8 cellular contexts compared by ENCODE assay signal in genomic region chr18:23515911-23516546, GRCh38. TPM values are rescaled to one million over a fixed set of nuclear protein-coding genes. Genes with fewer than 3 reads are reported as not detected.
DNase-seq lines count a peak whose midpoint lies in the region; ATAC-seq, FAIRE-seq and TF ChIP-seq lines count a peak whose summit lies in the region.

No MANE protein-coding gene starts in this region.

- no peak overlapping the region for H3K4me3 Mint-ChIP-seq in activated B cell treated with CpG ODN at 0.5 μM for 24 hours

- intact Hi-C loops in activated B cell treated with CpG ODN at 0.5 μM for 24 hours (cut with micrococcal nuclease), result loop anchor here (1.0 to 2.0 kb wide), 6 partner anchors 13 to 603 kb away; partner anchors contain the start of genes NPC1 and RMC1

- ATAC-seq in GM18508 (IDR thresholded peaks at IDR 0.05; ENCODE audit: insufficient read depth, unreplicated experiment) (peak; percentile 60), HG03039 (IDR thresholded peaks at IDR 0.05; ENCODE audit: unreplicated experiment) (peak; percentile 82), activated B cell treated with CpG ODN at 0.5 μM for 24 hours (ENCODE audit: low read depth) (peak; percentile 97)

- H3K27me3 Mint-ChIP-seq in activated B cell treated with CpG ODN at 0.5 μM for 24 hours, result no peaks in the 10 kb centered on the region

- POLR2A ChIA-PET in activated B cell treated with CpG ODN at 0.5 μM for 24 hours (lab: Charles Lee), result interaction anchor here (0.8 to 2.6 kb wide), 2 partner anchors 17 to 70 kb away, joined by 3 to 12 read pairs; partner anchors contain the start of gene NPC1

- H3K9me3 Mint-ChIP-seq in activated B cell treated with CpG ODN at 0.5 μM for 24 hours, result no peaks in the 10 kb centered on the region

- FAIRE-seq in bronchial epithelial cell (lab: Jason Lieb, UNC), result no peak

- no peak overlapping the region for H3K27ac ChIP-seq in 22Rv1

- H3K4me1 Mint-ChIP-seq in activated B cell treated with CpG ODN at 0.5 μM for 24 hours, result peaks cover 35% of the 10 kb centered on the region

- no peaks in the 10 kb centered on the region for H3K27me3 ChIP-seq in bronchial epithelial cell (ENCODE audit: control insufficient read depth, insufficient read depth, low read length)

- CTCF ChIA-PET in activated B cell treated with CpG ODN at 0.5 μM for 24 hours (lab: Charles Lee), result interaction anchor here (0.7 to 3.0 kb wide), 21 partner anchors 10 to 384 kb away, joined by 3 to 32 read pairs (median 4); partner anchors contain the start of genes NPC1 and RMC1

- DNase-seq in NCI-H2196 (lab: John Stamatoyannopoulos, UW; ENCODE audit: unreplicated experiment) (peak; percentile 88), activated B cell treated with CpG ODN at 0.5 μM for 24 hours (peak; percentile 42), bronchial epithelial cell (ENCODE audit: low read depth) (peak; percentile 72), islet precursor cell (peak; percentile 90)
- DNase-seq in stimulated activated CD4-positive, alpha-beta T cell treated with anti-CD3 and anti-CD28 coated beads, Interleukin-1b, Interleukin-23, amount 100 ng/mL, for 48 hours, result peak; percentile 73

- H3K4me3 ChIP-seq in bronchial epithelial cell (ENCODE audit: low read depth, low read length), result no peak overlapping the region

- TF ChIP-seq CTCF in 22Rv1 (IDR thresholded peaks at IDR 0.05) (peak; percentile 93), activated B cell treated with CpG ODN at 0.5 μM for 24 hours (IDR thresholded peaks at IDR 0.05) (peak; percentile 78), bronchial epithelial cell (IDR thresholded peaks at IDR 0.05; ENCODE audit: insufficient read depth, low read length, severe bottlenecking) (peak; percentile 91)

- peaks cover 76% of the 10 kb centered on the region for H3K36me3 Mint-ChIP-seq in activated B cell treated with CpG ODN at 0.5 μM for 24 hours (ENCODE audit: low read depth)

- peak overlapping the region; percentile 74 for H3K27ac Mint-ChIP-seq in activated B cell treated with CpG ODN at 0.5 μM for 24 hours

- peaks cover 16% of the 10 kb centered on the region for H3K36me3 ChIP-seq in bronchial epithelial cell (ENCODE audit: control insufficient read depth, insufficient read depth, low read length)

RNA-seq across cellular contexts. Expression of gene RMC1, which starts 12.7 kb away (rescaled TPM):
- total RNA-seq in activated B cell treated with CpG ODN at 0.5 μM for 24 hours (58.4 and 71.2 TPM in 2 replicates), bronchial epithelial cell (27.4 and 28.4 TPM in 2 replicates)
